In the genomic region with DNA sequence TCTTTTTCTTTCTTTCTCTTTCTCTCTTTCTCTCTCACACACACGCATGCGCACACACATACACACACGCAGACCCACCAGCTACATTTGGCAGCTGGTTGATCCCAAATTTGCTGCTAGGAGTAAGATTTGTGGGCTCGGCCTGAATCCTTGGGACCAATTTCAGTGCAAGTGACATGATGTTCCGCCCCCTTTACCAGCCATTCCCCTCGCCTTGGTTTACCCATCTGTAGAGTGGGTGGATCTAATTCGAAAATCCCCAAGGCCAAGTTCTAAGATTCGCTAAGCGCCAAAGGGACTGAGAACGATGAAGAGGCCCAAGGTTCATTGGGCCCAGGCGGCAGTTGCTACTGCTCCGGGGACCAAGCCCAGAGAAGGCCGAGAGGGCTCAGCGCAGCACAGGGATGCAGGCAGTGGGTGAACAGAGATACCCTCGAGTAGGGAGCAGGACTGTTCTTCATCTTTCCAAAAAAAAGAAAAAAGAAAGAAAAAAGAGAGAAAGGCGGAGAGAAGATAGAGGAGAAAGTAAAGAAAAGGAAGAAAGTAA, we compare ENCODE assay signal across 2 cellular contexts.
TF ChIP-seq lines count a peak whose summit lies in the region.

No MANE protein-coding gene starts in this region.

TF ChIP-seq in SK-N-SH, 30 proteins besides CTCF, POLR2A, EP300 and RAD21 (continued from another document):
- TF ChIP-seq FOSL2 (IDR thresholded peaks at IDR 0.05; ENCODE audit: borderline replicate concordance, low read depth) (no peak), NFIC (IDR thresholded peaks at IDR 0.05; ENCODE audit: borderline replicate concordance) (no peak), TCF12 (IDR thresholded peaks at IDR 0.05) (no peak), FOXJ3 (CRISPR knock-in tag; IDR thresholded peaks at IDR 0.05) (no peak), GABPA (IDR thresholded peaks at IDR 0.05; ENCODE audit: low read depth) (no peak), FOXM1 (IDR thresholded peaks at IDR 0.05; ENCODE audit: low read depth) (no peak), SIN3A (IDR thresholded peaks at IDR 0.05; ENCODE audit: borderline replicate concordance, low read depth, low read length) (no peak)
- TF ChIP-seq, protein P1, sequence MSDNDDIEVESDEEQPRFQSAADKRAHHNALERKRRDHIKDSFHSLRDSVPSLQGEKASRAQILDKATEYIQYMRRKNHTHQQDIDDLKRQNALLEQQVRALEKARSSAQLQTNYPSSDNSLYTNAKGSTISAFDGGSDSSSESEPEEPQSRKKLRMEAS (IDR thresholded peaks at IDR 0.05; ENCODE audit: low read depth) = no peak

TF ChIP-seq in SK-N-SH treated with all-trans-retinoic acid at 6 μM for 48 hours, 23 proteins besides CTCF, POLR2A, EP300 and RAD21:
- TF ChIP-seq, protein P2, sequence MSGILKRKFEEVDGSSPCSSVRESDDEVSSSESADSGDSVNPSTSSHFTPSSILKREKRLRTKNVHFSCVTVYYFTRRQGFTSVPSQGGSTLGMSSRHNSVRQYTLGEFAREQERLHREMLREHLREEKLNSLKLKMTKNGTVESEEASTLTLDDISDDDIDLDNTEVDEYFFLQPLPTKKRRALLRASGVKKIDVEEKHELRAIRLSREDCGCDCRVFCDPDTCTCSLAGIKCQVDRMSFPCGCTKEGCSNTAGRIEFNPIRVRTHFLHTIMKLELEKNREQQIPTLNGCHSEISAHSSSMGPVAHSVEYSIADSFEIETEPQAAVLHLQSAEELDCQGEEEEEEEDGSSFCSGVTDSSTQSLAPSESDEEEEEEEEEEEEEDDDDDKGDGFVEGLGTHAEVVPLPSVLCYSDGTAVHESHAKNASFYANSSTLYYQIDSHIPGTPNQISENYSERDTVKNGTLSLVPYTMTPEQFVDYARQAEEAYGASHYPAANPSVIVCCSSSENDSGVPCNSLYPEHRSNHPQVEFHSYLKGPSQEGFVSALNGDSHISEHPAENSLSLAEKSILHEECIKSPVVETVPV (CRISPR knock-in tag; IDR thresholded peaks at IDR 0.05) = no peak
- TF ChIP-seq ZC3H10 (CRISPR knock-in tag; IDR thresholded peaks at IDR 0.05) (no peak), ZFP30 (CRISPR knock-in tag; IDR thresholded peaks at IDR 0.05) (no peak), BACH2 (CRISPR knock-in tag; IDR thresholded peaks at IDR 0.05; ENCODE audit: borderline replicate concordance) (no peak)
TF ChIP-seq in SK-N-SH treated with all-trans-retinoic acid at 6 μM for 48 hours: peak in this region for 0.
